14 cellular contexts compared by ENCODE assay signal in the genomic region with DNA sequence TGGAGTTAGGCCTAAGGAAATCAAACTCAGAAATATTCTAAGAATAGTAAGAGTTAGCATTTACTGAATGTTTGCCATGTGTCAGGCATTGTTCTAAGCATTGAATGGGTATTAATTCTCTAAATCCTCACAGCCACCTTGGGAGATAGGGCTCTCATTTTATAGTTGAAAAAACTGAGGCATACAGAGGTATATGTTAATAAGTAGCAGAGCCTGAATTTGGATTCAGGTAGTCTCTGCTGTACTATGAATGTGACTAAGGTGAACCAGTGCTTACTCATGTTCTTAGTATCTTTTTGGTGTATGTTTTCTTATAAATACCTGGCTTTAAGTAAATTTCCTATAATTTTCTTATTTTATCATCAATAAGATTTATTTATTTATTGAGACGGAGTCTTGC. TPM values are rescaled to one million over a fixed set of nuclear protein-coding genes. Genes with fewer than 3 reads are reported as not detected.
DNase-seq lines count a peak whose midpoint lies in the region; ATAC-seq and TF ChIP-seq lines count a peak whose summit lies in the region.
"Had no signal": no experiment of that assay in that cellular context is flagged by ENCODE, and none has a peak within 500 bp of the region (broad histone marks: within the 10 kb centered on the region; RNA-seq: fewer than 3 reads in every experiment).

No MANE protein-coding gene starts in this region.

- H3K4me1 ChIP-seq in foreskin keratinocyte = peaks cover 26% of the 10 kb centered on the region
- H3K4me1 ChIP-seq: BE2C had no signal

- H3K4me3 Mint-ChIP-seq in activated naive CD8-positive, alpha-beta T cell = no peak overlapping the region
- H3K4me3 Mint-ChIP-seq in activated naive CD8-positive, alpha-beta T cell treated with anti-CD3 and anti-CD28 coated beads for 36 hours = no peak overlapping the region
- H3K4me3 Mint-ChIP-seq in T-helper 17 cell = no peak overlapping the region
- H3K4me3 Mint-ChIP-seq: H9 had no signal

- peak overlapping the region; percentile 28 for H3K27ac Mint-ChIP-seq in activated naive CD8-positive, alpha-beta T cell
- H3K27ac Mint-ChIP-seq in activated naive CD8-positive, alpha-beta T cell treated with anti-CD3 and anti-CD28 coated beads for 36 hours = no peak overlapping the region
- peak overlapping the region; percentile 57 for H3K27ac Mint-ChIP-seq in T-helper 17 cell
- H3K27ac Mint-ChIP-seq: H9 had no signal

- H3K36me3 Mint-ChIP-seq in activated naive CD8-positive, alpha-beta T cell = peaks cover 16% of the 10 kb centered on the region
- peaks cover 41% of the 10 kb centered on the region for H3K36me3 Mint-ChIP-seq in activated naive CD8-positive, alpha-beta T cell treated with anti-CD3 and anti-CD28 coated beads for 36 hours
- H3K36me3 Mint-ChIP-seq in T-helper 17 cell (ENCODE audit: low read depth) = peaks cover 5% of the 10 kb centered on the region

- H3K4me1 Mint-ChIP-seq in activated naive CD8-positive, alpha-beta T cell (ENCODE audit: low read depth) = peaks cover 37% of the 10 kb centered on the region
- peaks cover 33% of the 10 kb centered on the region for H3K4me1 Mint-ChIP-seq in activated naive CD8-positive, alpha-beta T cell treated with anti-CD3 and anti-CD28 coated beads for 36 hours
- H3K4me1 Mint-ChIP-seq in T-helper 17 cell = peaks cover 21% of the 10 kb centered on the region

- H3K27ac ChIP-seq in foreskin keratinocyte = no peak overlapping the region
- H3K27ac ChIP-seq: C4-2B had no signal

- no peaks in the 10 kb centered on the region for H3K9me3 ChIP-seq in T-helper 17 cell (ENCODE audit: control insufficient read depth, low read length, poor library complexity, severe bottlenecking)
- H3K9me3 ChIP-seq: BE2C had no signal

- H3K27me3 Mint-ChIP-seq in activated naive CD8-positive, alpha-beta T cell = no peaks in the 10 kb centered on the region
- H3K27me3 Mint-ChIP-seq in activated naive CD8-positive, alpha-beta T cell treated with anti-CD3 and anti-CD28 coated beads for 36 hours = no peaks in the 10 kb centered on the region
- no peaks in the 10 kb centered on the region for H3K27me3 Mint-ChIP-seq in T-helper 17 cell
- H3K27me3 Mint-ChIP-seq: CD4-positive, alpha-beta memory T cell had no signal

- ATAC-seq in T-helper 17 cell (no peak), foreskin keratinocyte (peak; percentile 35), HG02840 (IDR thresholded peaks at IDR 0.05; ENCODE audit: low FRiP score, unreplicated experiment) (no peak)
- ATAC-seq in stimulated activated naive CD8-positive, alpha-beta T cell treated with anti-CD3 and anti-CD28 coated beads, Interleukin-15, Interleukin-2, amounts not matched to agents 100 U/mL and 50 U/mL, for 24 hours = no peak
- ATAC-seq: GM12878 had no signal

- TF ChIP-seq CTCF in foreskin keratinocyte (conservative IDR thresholded peaks at IDR 0.05) = no peak

- H3K27me3 ChIP-seq in foreskin keratinocyte = no peaks in the 10 kb centered on the region
- H3K27me3 ChIP-seq: BE2C had no signal

- no peaks in the 10 kb centered on the region for H3K9me3 Mint-ChIP-seq in activated naive CD8-positive, alpha-beta T cell (ENCODE audit: low read depth)
- H3K9me3 Mint-ChIP-seq in activated naive CD8-positive, alpha-beta T cell treated with anti-CD3 and anti-CD28 coated beads for 36 hours = peaks cover 1% of the 10 kb centered on the region
- H3K9me3 Mint-ChIP-seq: CD4-positive, alpha-beta memory T cell; H9 had no signal

- DNase-seq in activated naive CD8-positive, alpha-beta T cell treated with anti-CD3 and anti-CD28 coated beads for 36 hours = no peak
- DNase-seq in T-helper 17 cell (no peak), foreskin keratinocyte (no peak), cerebellar cortex (ENCODE audit: low spot score) (no peak)
- no peak for DNase-seq in stimulated activated naive CD8-positive, alpha-beta T cell treated with anti-CD3 and anti-CD28 coated beads, Interleukin-15, Interleukin-2, amounts not matched to agents 100 U/mL and 50 U/mL, for 24 hours
- DNase-seq: BE2C; CD4-positive, alpha-beta memory T cell; DMS79; GOT3; H9 had no signal

RNA-seq across cellular contexts. Expression of gene ARF6, which starts 8.1 kb away (rescaled TPM):
- total RNA-seq in activated naive CD8-positive, alpha-beta T cell treated with anti-CD3 and anti-CD28 coated beads for 36 hours = 100 to 1,000 TPM; 134 to 135 TPM
- total RNA-seq in T-helper 17 cell = 10 to 100 TPM; 95.2 to 98.5 TPM
- total RNA-seq in foreskin keratinocyte = 103 and 110 TPM in 2 replicates
- 60.3 and 66.0 TPM in 2 replicates for polyA plus RNA-seq in foreskin keratinocyte

RNA-seq across cellular contexts. Expression of gene NEMF, which starts 48.4 kb away (rescaled TPM):
- total RNA-seq in activated naive CD8-positive, alpha-beta T cell treated with anti-CD3 and anti-CD28 coated beads for 36 hours = 10 to 100 TPM; 53.7 to 64.6 TPM
- total RNA-seq in T-helper 17 cell (10 to 100 TPM; 83.4 to 83.5 TPM), foreskin keratinocyte (38.3 and 46.7 TPM in 2 replicates)
- polyA plus RNA-seq in foreskin keratinocyte = 14.1 and 16.8 TPM in 2 replicates
